In genomic region chr1:151165281-151165737, GRCh38 we compare ENCODE assay signal across 9 cellular contexts. TPM values are rescaled to one million over a fixed set of nuclear protein-coding genes. Genes with fewer than 3 reads are reported as not detected.
DNase-seq lines count a peak whose midpoint lies in the region; ATAC-seq and TF ChIP-seq lines count a peak whose summit lies in the region.
"Had no signal": no experiment of that assay in that cellular context is flagged by ENCODE, and none has a peak within 500 bp of the region (broad histone marks: within the 10 kb centered on the region; RNA-seq: fewer than 3 reads in every experiment).

No MANE protein-coding gene starts in this region.

- peak overlapping the region; percentile 93 for H3K9ac ChIP-seq in GM23248
- H3K9ac ChIP-seq in NT2/D1 (ENCODE audit: insufficient read length, low read depth), result peak overlapping the region; percentile 97

- TF ChIP-seq CTCF in BJ (IDR thresholded peaks at IDR 0.05; ENCODE audit: insufficient read depth, low read depth, low read length) (no peak), lower leg skin (IDR thresholded peaks at IDR 0.05) (no peak)

- intact Hi-C loops in dendritic cell treated with granulocyte-macrophage colony-stimulating factor and Interleukin-4, amounts not matched to agents 40 ng/mL and 50 ng/mL, for 4 days (cut with micrococcal nuclease), result no loop called here
- intact Hi-C loops in lower leg skin (cut with DNase I; ENCODE audit: low total_unique reads), result no loop called here

- CTCF ChIA-PET in BJ (lab: Yijun Ruan, JAX), result interaction anchor here (1.0 to 2.3 kb wide), 4 partner anchors 10 to 141 kb away, joined by 3 to 7 read pairs (median 5); no protein-coding TSS in a partner anchor

- H3K9me3 Mint-ChIP-seq in dendritic cell treated with granulocyte-macrophage colony-stimulating factor and Interleukin-4, amounts not matched to agents 40 ng/mL and 50 ng/mL, for 4 days, result no peaks in the 10 kb centered on the region

- POLR2A ChIA-PET in BJ (lab: Charles Lee), result interaction anchor here (0.7 kb wide), 1 partner anchor 117 kb away, joined by 11 read pairs; no protein-coding TSS in a partner anchor

- no peaks in the 10 kb centered on the region for H3K9me3 ChIP-seq in GM23248 (ENCODE audit: low read depth)
- H3K9me3 ChIP-seq in NT2/D1 (ENCODE audit: insufficient read depth, low read length), result no peaks in the 10 kb centered on the region

- WGBS in GM23248 (ENCODE audit: low coverage in 1 of 2, low lambda C conversion rate in 2 of 2, missing lambda C conversion rate in 2 of 2), 2 experiments, result 1 to 2% methylated on average over 13 to 15 of the region's 15 CpGs
- whole genome bisulfite sequencing in lower leg skin, 2 donors, result 6 to 8% methylated on average over 15 of the region's 15 CpGs

- peak overlapping the region; percentile 61 for H3K27ac ChIP-seq in GM23248

- in situ Hi-C loops in GM23248 (cut with MboI), result no loop called here

- peaks cover 14% of the 10 kb centered on the region; the same call in 1 of the 2 replicates for H3F3A ChIP-seq in GM23248 (ENCODE audit: insufficient read depth)

- H3K27me3 Mint-ChIP-seq in dendritic cell treated with granulocyte-macrophage colony-stimulating factor and Interleukin-4, amounts not matched to agents 40 ng/mL and 50 ng/mL, for 4 days, result no peaks in the 10 kb centered on the region

- H4K20me1 ChIP-seq in GM23248 (ENCODE audit: insufficient read depth), result no peaks in the 10 kb centered on the region

- peaks cover 15% of the 10 kb centered on the region for H3K36me3 ChIP-seq in BJ (ENCODE audit: control insufficient read depth, insufficient read depth, low read length)
- H3K36me3 ChIP-seq in GM23248 (ENCODE audit: low read depth), result peaks cover 16% of the 10 kb centered on the region; the same call in 1 of the 2 replicates
- peaks cover 56% of the 10 kb centered on the region for H3K36me3 ChIP-seq in NT2/D1 (ENCODE audit: insufficient read depth, insufficient read length, low read length)

- DNase-seq in BJ (ENCODE audit: low read depth) (no peak), GM23248 (peak; percentile 74), NT2/D1 (ENCODE audit: low read depth, low spot score) (peak; percentile 83), lower leg skin (ENCODE audit: low spot score in 2 of 2) (peak; percentile 52 to 92), superior temporal gyrus (ENCODE audit: extremely low spot score) (peak; percentile 63), NCI-H1417 treated with DMSO at 0.1 percent for 48 hours (lab: John Stamatoyannopoulos, UW) (no peak)

- H3K27ac Mint-ChIP-seq in dendritic cell treated with granulocyte-macrophage colony-stimulating factor and Interleukin-4, amounts not matched to agents 40 ng/mL and 50 ng/mL, for 4 days, result peak overlapping the region; percentile 84

- H3K4me1 ChIP-seq in GM23248 (ENCODE audit: insufficient read depth) (peaks cover 20% of the 10 kb centered on the region), NT2/D1 (ENCODE audit: insufficient read depth, insufficient read length) (peaks cover 8% of the 10 kb centered on the region)

- H3K36me3 Mint-ChIP-seq in dendritic cell treated with granulocyte-macrophage colony-stimulating factor and Interleukin-4, amounts not matched to agents 40 ng/mL and 50 ng/mL, for 4 days (ENCODE audit: low read depth), result peaks cover 96% of the 10 kb centered on the region

- H3K4me3 ChIP-seq in BJ (ENCODE audit: low read depth, low read length) (peak overlapping the region; percentile 80), GM23248 (peak overlapping the region; percentile 90), NT2/D1 (ENCODE audit: insufficient read length, low read depth) (peak overlapping the region; percentile 96), lower leg skin (ENCODE audit: low read depth, poor library complexity, severe bottlenecking) (peak overlapping the region; percentile 44)

- no peak for TF ChIP-seq POLR2A in lower leg skin (IDR thresholded peaks at IDR 0.05)

- no peak for ATAC-seq in HG02840 (IDR thresholded peaks at IDR 0.05; ENCODE audit: low FRiP score, unreplicated experiment)

- H3K4me2 ChIP-seq in GM23248 (ENCODE audit: unreplicated experiment), result peak overlapping the region; percentile 92

- H3K27me3 ChIP-seq in BJ (ENCODE audit: control insufficient read depth, insufficient read depth, low read length) (no peaks in the 10 kb centered on the region), GM23248 (replicated peaks; ENCODE audit: insufficient read depth) (no peaks in the 10 kb centered on the region), NT2/D1 (ENCODE audit: insufficient read depth, insufficient read length) (no peaks in the 10 kb centered on the region)

- H3K4me1 Mint-ChIP-seq in dendritic cell treated with granulocyte-macrophage colony-stimulating factor and Interleukin-4, amounts not matched to agents 40 ng/mL and 50 ng/mL, for 4 days (ENCODE audit: low read depth), result peaks cover 66% of the 10 kb centered on the region

- H3K9me2 ChIP-seq in GM23248 (ENCODE audit: insufficient read depth), result no peaks in the 10 kb centered on the region

- H3K79me2 ChIP-seq in GM23248 (ENCODE audit: insufficient read depth), result peaks cover 57% of the 10 kb centered on the region

- H3K4me3 Mint-ChIP-seq in dendritic cell treated with granulocyte-macrophage colony-stimulating factor and Interleukin-4, amounts not matched to agents 40 ng/mL and 50 ng/mL, for 4 days, result peak overlapping the region; percentile 89

- H2AFZ ChIP-seq in GM23248, result peak overlapping the region; percentile 95

RNA-seq across cellular contexts. Expression of gene LYSMD1, which starts 0.4 kb away (rescaled TPM):
- polyA plus RNA-seq in BJ (2011; rRNA removed), result 8.5 and 10.2 TPM in 2 replicates
- polyA minus RNA-seq in BJ (2011; rRNA and poly(A)+ RNA removed), result 5.4 and 8.4 TPM in 2 replicates
- 7.1 and 11.5 TPM in 2 replicates for total RNA-seq in GM23248 (2014; rRNA removed; shearing (Covaris generic))
- polyA plus RNA-seq in GM23248 (2016; fragmentation: Nextera tagmentation; extraction: Ambion mirVana), result 3.4 and 4.4 TPM in 2 replicates
- 10 to 100 TPM in 3 of 4 donors, 1 to 10 TPM in 1; 9.2 to 16.1 (median 11.8) TPM for total RNA-seq in lower leg skin

RNA-seq across cellular contexts. Expression of gene SCNM1, which starts 0.6 kb away (rescaled TPM):
- polyA plus RNA-seq in BJ (2011; rRNA removed) (27.4 and 29.7 TPM in 2 replicates), GM23248 (2016; fragmentation: Nextera tagmentation; extraction: Ambion mirVana) (73.3 and 77.4 TPM in 2 replicates)
- polyA minus RNA-seq in BJ (2011; rRNA and poly(A)+ RNA removed), result 15.1 and 17.9 TPM in 2 replicates
- 27.7 and 35.2 TPM in 2 replicates for total RNA-seq in GM23248 (2014; rRNA removed; shearing (Covaris generic))
- 10 to 100 TPM; 24.1 to 38.8 (median 27.3) TPM for total RNA-seq in lower leg skin

RNA-seq across cellular contexts. Expression of gene TNFAIP8L2, which starts 8.9 kb away (rescaled TPM):
- polyA plus RNA-seq in BJ (2011; rRNA removed) (not detected in 2 replicates), GM23248 (2016; fragmentation: Nextera tagmentation; extraction: Ambion mirVana) (not detected in 2 replicates)
- not detected in 2 replicates for polyA minus RNA-seq in BJ (2011; rRNA and poly(A)+ RNA removed)
- total RNA-seq in GM23248 (2014; rRNA removed; shearing (Covaris generic)), result not detected in 2 replicates
- 1 to 10 TPM; 1.2 to 5.6 (median 3.0) TPM for total RNA-seq in lower leg skin
- total RNA-seq: NCI-H460 had no signal

RNA-seq across cellular contexts. Expression of gene TMOD4, which starts 10.5 kb away (rescaled TPM):
- polyA plus RNA-seq in BJ (2011; rRNA removed) (0.16 and 0.18 TPM in 2 replicates), GM23248 (2016; fragmentation: Nextera tagmentation; extraction: Ambion mirVana) (0.24 TPM in 1 of 2 replicates, not detected in the other)
- polyA minus RNA-seq in BJ (2011; rRNA and poly(A)+ RNA removed), result 0.71 TPM in 1 of 2 replicates, not detected in the other
- not detected in 2 replicates for total RNA-seq in GM23248 (2014; rRNA removed; shearing (Covaris generic))
- under 1 TPM in 1 of 4 donors, not detected in 3; 0.49 TPM for total RNA-seq in lower leg skin
- total RNA-seq: NCI-H460 had no signal

RNA-seq across cellular contexts. Expression of gene SEMA6C, which starts 18.9 kb away (rescaled TPM):
- polyA plus RNA-seq in BJ (2011; rRNA removed) (1.5 and 1.8 TPM in 2 replicates), GM23248 (2016; fragmentation: Nextera tagmentation; extraction: Ambion mirVana) (0.58 and 1.1 TPM in 2 replicates)
- 1.2 and 2.7 TPM in 2 replicates for polyA minus RNA-seq in BJ (2011; rRNA and poly(A)+ RNA removed)
- total RNA-seq in GM23248 (2014; rRNA removed; shearing (Covaris generic)), result 1.4 and 3.8 TPM in 2 replicates
- total RNA-seq in lower leg skin, result 10 to 100 TPM in 2 of 4 donors, 1 to 10 TPM in 2; 9.7 to 30.4 (median 14.3) TPM

Comparison
In these comparisons a context has a peak if more than half of its experiments do, and no peak if none do; other contexts are left out.
1. DNase-seq: peak in GM23248 (single experiment), NT2/D1 (single experiment), lower leg skin (2 of 2) and superior temporal gyrus (single experiment); none in BJ (single experiment) and NCI-H1417 treated with DMSO at 0.1 percent for 48 hours (single experiment).
2. H3K4me3 ChIP-seq: peak in every context shown above with its lines; median percentile 96 in NT2/D1; 90 in GM23248; 80 in BJ; 44 in lower leg skin.